8 cellular contexts compared by ENCODE assay signal in genomic region chr17:28576758-28577465, GRCh38.
A peak's percentile ranks its signal among the peaks of the same experiment; 100 is the strongest.
DNase-seq lines count a peak whose midpoint lies in the region; ATAC-seq and TF ChIP-seq lines count a peak whose summit lies in the region.

Gene ALDOC (minus strand): TSS chr17:28576895. CDS start chr17:28575532, 1,363 bp downstream.

- no peaks in the 10 kb centered on the region for H3K27me3 ChIP-seq in neutrophil
- no peaks in the 10 kb centered on the region for H3K27me3 ChIP-seq in subcutaneous abdominal adipose tissue (ENCODE audit: control insufficient read depth in 5 of 5, insufficient read depth in 4 of 5, low read length in 5 of 5)

- DNase-seq in DMS153 (lab: John Stamatoyannopoulos, UW), result peak; percentile 95
- DNase-seq in SHP77 treated with DMSO at 0.1 percent for 48 hours (lab: John Stamatoyannopoulos, UW), result peak; percentile 83
- peak; percentile 99 for DNase-seq in activated gamma-delta T cell treated with Interleukin-2 at 50 U/mL for 16 hours
- DNase-seq in foreskin melanocyte, result peak; percentile 84

- H3K36me3 ChIP-seq in KOPT-K1 (ENCODE audit: insufficient read depth, low read length) (peaks cover 72% of the 10 kb centered on the region), neutrophil (peaks cover 1% of the 10 kb centered on the region), subcutaneous abdominal adipose tissue (ENCODE audit: control insufficient read depth in 5 of 5, insufficient read depth in 5 of 5, low read length in 5 of 5) (peaks cover 0 to 12% (median 0%) of the 10 kb centered on the region in 5 donors)

- peak; percentile 33 for TF ChIP-seq CTCF in neutrophil (IDR thresholded peaks at IDR 0.05)

- H3K9me3 ChIP-seq in KOPT-K1 (ENCODE audit: insufficient read depth, low read length, poor library complexity, severe bottlenecking) (no peaks in the 10 kb centered on the region), neutrophil (no peaks in the 10 kb centered on the region), subcutaneous abdominal adipose tissue (ENCODE audit: control insufficient read depth in 5 of 5, low read length in 5 of 5) (no peaks in the 10 kb centered on the region)

- H3K4me3 ChIP-seq in neutrophil (ENCODE audit: low read depth in 1 of 2, low read length in 1 of 2) (peak within 1 kb of the TSS; percentile 54), subcutaneous abdominal adipose tissue (ENCODE audit: low read depth in 1 of 5, low read length in 5 of 5) (peak within 1 kb of the TSS; percentile 43 to 58 (median 52))

- H3K9ac ChIP-seq in subcutaneous abdominal adipose tissue (ENCODE audit: low read length in 5 of 5), result peak within 1 kb of the TSS in 2 of 5 donors; percentile 20 to 21

- peak; percentile 77 for ATAC-seq in GM21529 (IDR thresholded peaks at IDR 0.05; ENCODE audit: unreplicated experiment)

- H3K27ac ChIP-seq in KOPT-K1 (ENCODE audit: low read depth, low read length, poor library complexity, severe bottlenecking), result peak within 1 kb of the TSS; percentile 41
- peak within 1 kb of the TSS; percentile 30 for H3K27ac ChIP-seq in neutrophil
- H3K27ac ChIP-seq in subcutaneous abdominal adipose tissue (ENCODE audit: low read depth, low read length), result no peak within 1 kb of the TSS

- H3K4me1 ChIP-seq in neutrophil (ENCODE audit: control insufficient read depth in 1 of 2, insufficient read depth in 1 of 2, low read depth in 1 of 2, low read length in 1 of 2) (peaks cover 12 to 28% of the 10 kb centered on the region in 2 experiments), subcutaneous abdominal adipose tissue (ENCODE audit: control insufficient read depth in 5 of 5, insufficient read depth in 5 of 5, low read length in 5 of 5) (peaks cover 5 to 31% (median 30%) of the 10 kb centered on the region in 5 donors)
